ENCODE assay signal across 8 cellular contexts in the genomic region with DNA sequence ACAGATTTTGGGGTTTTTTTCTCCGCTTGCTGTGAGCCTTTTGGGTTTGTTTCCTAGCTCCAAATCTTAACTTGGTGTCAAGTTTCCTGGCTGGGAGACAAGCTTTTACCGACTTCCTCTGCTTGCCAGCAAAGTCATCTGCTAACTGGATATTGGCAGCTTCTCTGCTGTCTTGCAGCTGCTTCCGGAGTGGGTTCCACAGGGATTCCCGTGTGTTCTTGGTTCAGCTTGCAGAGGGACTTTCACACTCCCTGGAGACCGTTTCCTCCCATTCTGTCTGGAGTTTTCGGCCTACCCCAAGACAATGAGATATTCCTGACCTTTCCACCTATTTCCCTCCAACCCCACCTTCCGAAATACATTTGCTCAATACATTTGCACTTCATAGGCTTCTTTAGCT. TPM values are rescaled to one million over a fixed set of nuclear protein-coding genes. Genes with fewer than 3 reads are reported as not detected.
A peak's percentile ranks its signal among the peaks of the same experiment; 100 is the strongest.
DNase-seq lines count a peak whose midpoint lies in the region; ATAC-seq and TF ChIP-seq lines count a peak whose summit lies in the region.

No MANE protein-coding gene starts in this region.

- no peaks in the 10 kb centered on the region for H3K4me1 ChIP-seq in mesendoderm (ENCODE audit: control insufficient read depth, low read depth, low read length)

- H3K36me3 ChIP-seq in mesendoderm (ENCODE audit: control insufficient read depth, insufficient read depth, low read length) = no peaks in the 10 kb centered on the region

- TF ChIP-seq CTCF in cardiac fibroblast (IDR thresholded peaks at IDR 0.05; ENCODE audit: low read depth, low read length) = no peak

- H2AK5ac ChIP-seq in mesendoderm (ENCODE audit: low read length) = no peak overlapping the region

- H2BK120ac ChIP-seq in mesendoderm (ENCODE audit: low read depth, low read length) = no peak overlapping the region

- H3K23ac ChIP-seq in mesendoderm (ENCODE audit: low read length) = no peak overlapping the region

- peak overlapping the region; percentile 52 for H3K56ac ChIP-seq in mesendoderm (ENCODE audit: low read length)

- ATAC-seq in GM21723 (IDR thresholded peaks at IDR 0.05; ENCODE audit: unreplicated experiment) = no peak
- no peak for ATAC-seq in HG03108 (IDR thresholded peaks at IDR 0.05; ENCODE audit: unreplicated experiment)
- no peak for ATAC-seq in HG02623 (IDR thresholded peaks at IDR 0.05; ENCODE audit: unreplicated experiment)
- ATAC-seq in HG03175 (IDR thresholded peaks at IDR 0.05; ENCODE audit: unreplicated experiment) = no peak

- H3K4me3 ChIP-seq in cardiac fibroblast (replicated peaks in 1 of 2; ENCODE audit: low read depth in 2 of 2, low read length in 2 of 2) (no peak overlapping the region), mesendoderm (ENCODE audit: low read length) (no peak overlapping the region)

- no peak overlapping the region for H3K4ac ChIP-seq in mesendoderm (ENCODE audit: low read depth, low read length)

- H3K9ac ChIP-seq in mesendoderm (ENCODE audit: low read length) = peak overlapping the region; percentile 27

- no peak overlapping the region for H4K5ac ChIP-seq in mesendoderm (ENCODE audit: low read length)

- no peak overlapping the region for H3K4me2 ChIP-seq in mesendoderm (ENCODE audit: low read length)

- no peak overlapping the region for H4K8ac ChIP-seq in mesendoderm (ENCODE audit: low read depth, low read length)

- no peaks in the 10 kb centered on the region for H3K27me3 ChIP-seq in mesendoderm (ENCODE audit: insufficient read depth, low read length, poor library complexity)

- H3K18ac ChIP-seq in mesendoderm (ENCODE audit: low read length) = no peak overlapping the region

- WGBS in mesendoderm (ENCODE audit: extremely low coverage, insufficient coverage, low lambda C conversion rate) = no CpG with 5 or more reads among the region's 7 CpGs

- H3K79me2 ChIP-seq in mesendoderm (ENCODE audit: control insufficient read depth, insufficient read depth, low read length) = no peaks in the 10 kb centered on the region

- H3K27ac ChIP-seq in mesendoderm (ENCODE audit: low read depth, low read length) = peak overlapping the region; percentile 20

- no peak overlapping the region for H2BK5ac ChIP-seq in mesendoderm (ENCODE audit: low read length)

- no peak overlapping the region for H2BK15ac ChIP-seq in mesendoderm (replicated peaks; ENCODE audit: low read depth)

- no peaks in the 10 kb centered on the region for H3K79me1 ChIP-seq in mesendoderm (ENCODE audit: low read length)

- peak; percentile 26 for DNase-seq in CMK (ENCODE audit: low read depth)
- DNase-seq in NCI-H2029 treated with DMSO at 0.1 percent for 48 hours (lab: John Stamatoyannopoulos, UW) = peak; percentile 25
- peak; percentile 98 to 100 for DNase-seq in cardiac fibroblast (ENCODE audit: low read depth in 2 of 2)
- no peak for DNase-seq in mesendoderm

RNA-seq across cellular contexts. Expression of gene COLGALT1, which starts 2.2 kb away (rescaled TPM):
- 37.7 TPM for polyA plus RNA-seq in mesendoderm (2013, experiment 1 of 2)
- polyA plus RNA-seq in mesendoderm (2013, experiment 2 of 2) = 38.0 TPM

RNA-seq across cellular contexts. Expression of gene PGLS, which starts 41.8 kb away (rescaled TPM):
- 62.3 TPM for polyA plus RNA-seq in mesendoderm (2013, experiment 1 of 2)
- 62.5 TPM for polyA plus RNA-seq in mesendoderm (2013, experiment 2 of 2)
